Comparison of ENCODE assay signal across 24 cellular contexts in genomic region chr15:43199945-43200488, GRCh38. TPM values are rescaled to one million over a fixed set of nuclear protein-coding genes. Genes with fewer than 3 reads are reported as not detected.
"Had no signal": no experiment of that assay in that cellular context is flagged by ENCODE, and none has a peak within 500 bp of the region (broad histone marks: within the 10 kb centered on the region; RNA-seq: fewer than 3 reads in every experiment).

No MANE protein-coding gene starts in this region.

- H3K27ac ChIP-seq: dorsolateral prefrontal cortex, epithelial cell of prostate, esophagus muscularis mucosa, gastrocnemius medialis, heart right ventricle, neutrophil, sigmoid colon, skin epidermis, tibial nerve, upper lobe of right lung, vagina had no signal

- DNase-seq: cortex of kidney; dorsolateral prefrontal cortex; effector memory CD4-positive, alpha-beta T cell; gastrocnemius medialis; heart right ventricle; hypothalamus; kidney glomerular epithelial cell; mammary epithelial cell; naive thymus-derived CD4-positive, alpha-beta T cell; sigmoid colon; stimulated activated CD4-positive, alpha-beta T cell treated with anti-CD3 and anti-CD28 coated beads, Interleukin-2, amount 100 ng/mL, for 24 hours; stimulated activated CD4-positive, alpha-beta T cell treated with anti-CD3 and anti-CD28 coated beads, Interleukin-4, amount 100 ng/mL, for 4 hours; stimulated activated naive CD4-positive, alpha-beta T cell treated with Interleukin-2 at 50 U/mL for 16 hours; upper lobe of right lung had no signal

- H3K4me3 Mint-ChIP-seq: naive thymus-derived CD4-positive, alpha-beta T cell had no signal

- H3K27me3 Mint-ChIP-seq: naive thymus-derived CD4-positive, alpha-beta T cell had no signal

- H3K9me3 ChIP-seq: esophagus muscularis mucosa, gastrocnemius medialis, neutrophil, sigmoid colon, upper lobe of right lung, vagina had no signal

- H3K4me3 ChIP-seq: dorsolateral prefrontal cortex, esophagus muscularis mucosa, gastrocnemius medialis, heart right ventricle, sigmoid colon, skin epidermis, tibial nerve, upper lobe of right lung, vagina had no signal

- ATAC-seq: gastrocnemius medialis; heart right ventricle; naive thymus-derived CD4-positive, alpha-beta T cell; upper lobe of right lung had no signal

- H3K27me3 ChIP-seq: dorsolateral prefrontal cortex, esophagus muscularis mucosa, gastrocnemius medialis, heart right ventricle, neutrophil, sigmoid colon, tibial nerve, upper lobe of right lung, vagina had no signal

- H3K4me1 ChIP-seq: sigmoid colon, tibial nerve, upper lobe of right lung, vagina had no signal

RNA-seq across cellular contexts. Expression of gene EPB42, which starts 20.8 kb away (rescaled TPM):
- total RNA-seq: fibroblast of villous mesenchyme; gastrocnemius medialis; mammary epithelial cell; naive thymus-derived CD4-positive, alpha-beta T cell; osteoblast; pulmonary artery endothelial cell; sigmoid colon; upper lobe of right lung; vagina had no signal
- polyA plus RNA-seq: mammary epithelial cell; naive thymus-derived CD4-positive, alpha-beta T cell; neural cell had no signal
